ENCODE assay signal across 9 cellular contexts in genomic region chr11:72102162-72102561, GRCh38. TPM values are rescaled to one million over a fixed set of nuclear protein-coding genes. Genes with fewer than 3 reads are reported as not detected.
A peak's percentile ranks its signal among the peaks of the same experiment; 100 is the strongest.
DNase-seq lines count a peak whose midpoint lies in the region; ATAC-seq and TF ChIP-seq lines count a peak whose summit lies in the region.
"Had no signal": no experiment of that assay in that cellular context is flagged by ENCODE, and none has a peak within 500 bp of the region (broad histone marks: within the 10 kb centered on the region; RNA-seq: fewer than 3 reads in every experiment).

No MANE protein-coding gene starts in this region.

- ATAC-seq in WTC11 (no peak), right cardiac atrium (no peak), GM19324 (IDR thresholded peaks at IDR 0.05; ENCODE audit: low FRiP score, unreplicated experiment) (no peak), HG02759 (IDR thresholded peaks at IDR 0.05; ENCODE audit: unreplicated experiment) (no peak), HG02973 (IDR thresholded peaks at IDR 0.05; ENCODE audit: unreplicated experiment) (no peak)
- ATAC-seq in stimulated activated effector memory CD8-positive, alpha-beta T cell treated with anti-CD3 and anti-CD28 coated beads, Interleukin-12 subunit alpha, Interleukin-12 subunit beta, amount 100 ng/mL, for 72 hours = no peak

- H3K4me3 Mint-ChIP-seq in WTC11 = peak overlapping the region; percentile 95
- H3K4me3 Mint-ChIP-seq in stimulated activated effector memory CD8-positive, alpha-beta T cell treated with anti-CD3 and anti-CD28 coated beads, Interleukin-12 subunit alpha, Interleukin-12 subunit beta, amount 100 ng/mL, for 72 hours = peak overlapping the region; percentile 84

- H3K9me3 ChIP-seq in right cardiac atrium (ENCODE audit: control insufficient read depth, low read length) = no peaks in the 10 kb centered on the region

- intact Hi-C loops in right cardiac atrium (cut with DNase I) = no loop called here

- peaks cover 12% of the 10 kb centered on the region for H3K4me1 ChIP-seq in right cardiac atrium (ENCODE audit: control insufficient read depth, insufficient read depth, low read length)

- H3K36me3 Mint-ChIP-seq in WTC11 = peaks cover 18% of the 10 kb centered on the region
- H3K36me3 Mint-ChIP-seq in stimulated activated effector memory CD8-positive, alpha-beta T cell treated with anti-CD3 and anti-CD28 coated beads, Interleukin-12 subunit alpha, Interleukin-12 subunit beta, amount 100 ng/mL, for 72 hours = peaks cover 33% of the 10 kb centered on the region

- no peaks in the 10 kb centered on the region for H3K27me3 ChIP-seq in HL-60 (ENCODE audit: insufficient read depth, poor library complexity, severe bottlenecking)
- H3K27me3 ChIP-seq in right cardiac atrium (ENCODE audit: control insufficient read depth, insufficient read depth) = no peaks in the 10 kb centered on the region

- POLR2A ChIA-PET in WTC11 (lab: Charles Lee) = no interaction called here

- DNase-seq in HL-60 (ENCODE audit: low read depth in 1 of 2, low spot score in 1 of 2) (no peak), WTC11 (ENCODE audit: low spot score) (no peak), right cardiac atrium (no peak)
- DNase-seq in stimulated activated effector memory CD8-positive, alpha-beta T cell treated with anti-CD3 and anti-CD28 coated beads, Interleukin-12 subunit alpha, Interleukin-12 subunit beta, amount 100 ng/mL, for 72 hours (ENCODE audit: low spot score in 2 of 2) = no peak

- TF ChIP-seq CTCF in HL-60 (IDR thresholded peaks at IDR 0.05; ENCODE audit: insufficient read depth, low read length) = no peak
- TF ChIP-seq CTCF in WTC11 (IDR thresholded peaks at IDR 0.05) = no peak

- peak overlapping the region; percentile 98 for H3K27ac Mint-ChIP-seq in WTC11
- H3K27ac Mint-ChIP-seq in stimulated activated effector memory CD8-positive, alpha-beta T cell treated with anti-CD3 and anti-CD28 coated beads, Interleukin-12 subunit alpha, Interleukin-12 subunit beta, amount 100 ng/mL, for 72 hours = peak overlapping the region; percentile 95

- 48% methylated on average over 4 of the region's 4 CpGs for WGBS in right cardiac atrium

- no peaks in the 10 kb centered on the region for H3K27me3 Mint-ChIP-seq in WTC11 (ENCODE audit: low read depth)

- H3K4me3 ChIP-seq in HL-60 (replicated peaks; ENCODE audit: insufficient read depth, low read length) (peak overlapping the region; percentile 64), right cardiac atrium (ENCODE audit: low read length) (peak overlapping the region; percentile 93)

- H3K27ac ChIP-seq in HL-60 (replicated peaks) (peak overlapping the region; percentile 100), right cardiac atrium (ENCODE audit: low read length) (peak overlapping the region; percentile 97)

- peaks cover 27% of the 10 kb centered on the region for H3K4me1 Mint-ChIP-seq in WTC11
- H3K4me1 Mint-ChIP-seq in stimulated activated effector memory CD8-positive, alpha-beta T cell treated with anti-CD3 and anti-CD28 coated beads, Interleukin-12 subunit alpha, Interleukin-12 subunit beta, amount 100 ng/mL, for 72 hours = peaks cover 38% of the 10 kb centered on the region

- H3K9me3 Mint-ChIP-seq in WTC11 = no peaks in the 10 kb centered on the region
- H3K9me3 Mint-ChIP-seq in stimulated activated effector memory CD8-positive, alpha-beta T cell treated with anti-CD3 and anti-CD28 coated beads, Interleukin-12 subunit alpha, Interleukin-12 subunit beta, amount 100 ng/mL, for 72 hours = no peaks in the 10 kb centered on the region

- CTCF ChIA-PET in WTC11 (lab: Charles Lee) = interaction anchor here (1.4 to 3.4 kb wide), 2 partner anchors 11 to 77 kb away, joined by 7 to 18 read pairs; no protein-coding TSS in a partner anchor

TF ChIP-seq in WTC11, 78 proteins besides CTCF, POLR2A, EP300 and RAD21:
- TF ChIP-seq SMAD3 (CRISPR knock-in tag; IDR thresholded peaks at IDR 0.05; ENCODE audit: borderline replicate concordance) (no peak), USF2 (CRISPR knock-in tag; IDR thresholded peaks at IDR 0.05) (no peak), GRHL2 (CRISPR knock-in tag; IDR thresholded peaks at IDR 0.05; ENCODE audit: insufficient replicate concordance, severe bottlenecking) (no peak), EMX1 (CRISPR knock-in tag; IDR thresholded peaks at IDR 0.05) (no peak), PRRX2 (CRISPR knock-in tag; IDR thresholded peaks at IDR 0.05) (no peak), ZNF423 (CRISPR knock-in tag; IDR thresholded peaks at IDR 0.05) (no peak), ZNF512 (CRISPR knock-in tag; IDR thresholded peaks at IDR 0.05; ENCODE audit: borderline replicate concordance) (no peak), TCF7 (CRISPR knock-in tag; IDR thresholded peaks at IDR 0.05; ENCODE audit: low read depth) (no peak), ZNF263 (CRISPR knock-in tag; IDR thresholded peaks at IDR 0.05; ENCODE audit: low read depth) (no peak), JAZF1 (CRISPR knock-in tag; IDR thresholded peaks at IDR 0.05) (no peak)

RNA-seq across cellular contexts. Expression of gene LAMTOR1, which starts 0.9 kb away (rescaled TPM):
- total RNA-seq in WTC11 (2021) (79.4 to 84.3 TPM (median 80.4 TPM) in 3 replicates), right cardiac atrium (10 to 100 TPM; 70.7 to 88.5 (median 80.7) TPM)
- polyA plus RNA-seq in right cardiac atrium = 124 TPM

RNA-seq across cellular contexts. Expression of gene TOMT, which starts 3.6 kb away (rescaled TPM):
- total RNA-seq in WTC11 (2021) (not detected in 3 replicates), right cardiac atrium (not detected)
- not detected for polyA plus RNA-seq in right cardiac atrium
- total RNA-seq: M059J, renal cortical epithelial cell had no signal

RNA-seq across cellular contexts. Expression of gene ANAPC15, which starts 10.3 kb away (rescaled TPM):
- 60.2 to 75.4 TPM (median 66.1 TPM) in 3 replicates for total RNA-seq in WTC11 (2021)
- 10 to 100 TPM; 36.3 to 50.1 (median 40.0) TPM for total RNA-seq in right cardiac atrium
- 77.7 TPM for polyA plus RNA-seq in right cardiac atrium

RNA-seq across cellular contexts. Expression of gene LRRC51, which starts 21.5 kb away (rescaled TPM):
- total RNA-seq in WTC11 (2021) (5.3 to 5.6 TPM (median 5.3 TPM) in 3 replicates), right cardiac atrium (1 to 10 TPM; 3.8 to 5.5 (median 4.9) TPM)
- 3.8 TPM for polyA plus RNA-seq in right cardiac atrium

RNA-seq across cellular contexts. Expression of gene NUMA1, which starts 21.8 kb away (rescaled TPM):
- 117 to 147 TPM (median 118 TPM) in 3 replicates for total RNA-seq in WTC11 (2021)
- total RNA-seq in right cardiac atrium = 100 to 1,000 TPM in 3 of 4 donors, 10 to 100 TPM in 1; 75.8 to 125 (median 102) TPM
- polyA plus RNA-seq in right cardiac atrium = 104 TPM
